ENCODE assay signal across 1 cellular context in the genomic region with DNA sequence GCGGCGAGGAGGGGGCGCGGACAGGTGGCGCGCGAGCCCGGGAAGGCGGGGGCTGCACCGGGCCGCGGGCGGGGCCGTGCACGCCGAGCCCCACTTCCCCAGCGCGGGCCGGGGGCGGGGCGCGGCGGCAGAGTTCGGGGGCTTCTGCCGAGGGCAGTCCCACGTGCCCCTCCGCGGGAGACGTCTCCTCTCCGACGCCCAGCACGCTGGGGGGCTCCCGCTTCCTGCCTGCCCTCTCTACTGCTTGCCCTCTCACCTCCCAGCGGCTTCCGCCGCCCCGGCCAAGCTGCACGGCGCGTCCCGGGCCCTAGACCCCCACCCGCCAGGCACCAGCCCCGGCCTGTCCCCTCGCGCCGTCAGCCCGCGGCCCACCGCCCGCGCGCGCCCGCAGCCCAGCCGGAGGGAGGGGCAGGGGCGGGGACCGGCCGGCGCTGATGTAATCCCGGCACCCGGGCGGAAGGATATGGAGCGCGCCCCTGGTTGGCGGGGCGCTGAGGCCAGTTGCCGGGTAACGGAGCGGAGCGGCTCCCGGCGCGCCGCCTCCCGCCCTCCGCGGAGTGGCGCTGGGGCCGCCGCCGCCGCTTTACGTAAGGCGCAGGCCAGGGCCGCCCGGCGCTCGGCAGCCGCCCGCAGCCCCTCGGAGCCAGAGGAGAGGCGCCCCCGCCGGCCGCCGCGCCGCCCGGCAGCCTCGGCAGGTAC.
A peak's percentile ranks its signal among the peaks of the same experiment; 100 is the strongest.
TF ChIP-seq lines count a peak whose summit lies in the region.

A gene with protein sequence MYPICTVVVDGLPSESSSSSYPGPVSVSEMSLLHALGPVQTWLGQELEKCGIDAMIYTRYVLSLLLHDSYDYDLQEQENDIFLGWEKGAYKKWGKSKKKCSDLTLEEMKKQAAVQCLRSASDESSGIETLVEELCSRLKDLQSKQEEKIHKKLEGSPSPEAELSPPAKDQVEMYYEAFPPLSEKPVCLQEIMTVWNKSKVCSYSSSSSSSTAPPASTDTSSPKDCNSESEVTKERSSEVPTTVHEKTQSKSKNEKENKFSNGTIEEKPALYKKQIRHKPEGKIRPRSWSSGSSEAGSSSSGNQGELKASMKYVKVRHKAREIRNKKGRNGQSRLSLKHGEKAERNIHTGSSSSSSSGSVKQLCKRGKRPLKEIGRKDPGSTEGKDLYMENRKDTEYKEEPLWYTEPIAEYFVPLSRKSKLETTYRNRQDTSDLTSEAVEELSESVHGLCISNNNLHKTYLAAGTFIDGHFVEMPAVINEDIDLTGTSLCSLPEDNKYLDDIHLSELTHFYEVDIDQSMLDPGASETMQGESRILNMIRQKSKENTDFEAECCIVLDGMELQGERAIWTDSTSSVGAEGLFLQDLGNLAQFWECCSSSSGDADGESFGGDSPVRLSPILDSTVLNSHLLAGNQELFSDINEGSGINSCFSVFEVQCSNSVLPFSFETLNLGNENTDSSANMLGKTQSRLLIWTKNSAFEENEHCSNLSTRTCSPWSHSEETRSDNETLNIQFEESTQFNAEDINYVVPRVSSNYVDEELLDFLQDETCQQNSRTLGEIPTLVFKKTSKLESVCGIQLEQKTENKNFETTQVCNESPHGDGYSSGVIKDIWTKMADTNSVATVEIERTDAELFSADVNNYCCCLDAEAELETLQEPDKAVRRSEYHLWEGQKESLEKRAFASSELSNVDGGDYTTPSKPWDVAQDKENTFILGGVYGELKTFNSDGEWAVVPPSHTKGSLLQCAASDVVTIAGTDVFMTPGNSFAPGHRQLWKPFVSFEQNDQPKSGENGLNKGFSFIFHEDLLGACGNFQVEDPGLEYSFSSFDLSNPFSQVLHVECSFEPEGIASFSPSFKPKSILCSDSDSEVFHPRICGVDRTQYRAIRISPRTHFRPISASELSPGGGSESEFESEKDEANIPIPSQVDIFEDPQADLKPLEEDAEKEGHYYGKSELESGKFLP (N-terminal part only) (plus strand): TSS at position 581 of the 699 bp plus-strand sequence. CDS start 41,727 bp downstream, outside the sequence.

TF ChIP-seq in GM23338, 12 proteins besides CTCF, POLR2A, EP300 and RAD21:
- TF ChIP-seq, protein P1, sequence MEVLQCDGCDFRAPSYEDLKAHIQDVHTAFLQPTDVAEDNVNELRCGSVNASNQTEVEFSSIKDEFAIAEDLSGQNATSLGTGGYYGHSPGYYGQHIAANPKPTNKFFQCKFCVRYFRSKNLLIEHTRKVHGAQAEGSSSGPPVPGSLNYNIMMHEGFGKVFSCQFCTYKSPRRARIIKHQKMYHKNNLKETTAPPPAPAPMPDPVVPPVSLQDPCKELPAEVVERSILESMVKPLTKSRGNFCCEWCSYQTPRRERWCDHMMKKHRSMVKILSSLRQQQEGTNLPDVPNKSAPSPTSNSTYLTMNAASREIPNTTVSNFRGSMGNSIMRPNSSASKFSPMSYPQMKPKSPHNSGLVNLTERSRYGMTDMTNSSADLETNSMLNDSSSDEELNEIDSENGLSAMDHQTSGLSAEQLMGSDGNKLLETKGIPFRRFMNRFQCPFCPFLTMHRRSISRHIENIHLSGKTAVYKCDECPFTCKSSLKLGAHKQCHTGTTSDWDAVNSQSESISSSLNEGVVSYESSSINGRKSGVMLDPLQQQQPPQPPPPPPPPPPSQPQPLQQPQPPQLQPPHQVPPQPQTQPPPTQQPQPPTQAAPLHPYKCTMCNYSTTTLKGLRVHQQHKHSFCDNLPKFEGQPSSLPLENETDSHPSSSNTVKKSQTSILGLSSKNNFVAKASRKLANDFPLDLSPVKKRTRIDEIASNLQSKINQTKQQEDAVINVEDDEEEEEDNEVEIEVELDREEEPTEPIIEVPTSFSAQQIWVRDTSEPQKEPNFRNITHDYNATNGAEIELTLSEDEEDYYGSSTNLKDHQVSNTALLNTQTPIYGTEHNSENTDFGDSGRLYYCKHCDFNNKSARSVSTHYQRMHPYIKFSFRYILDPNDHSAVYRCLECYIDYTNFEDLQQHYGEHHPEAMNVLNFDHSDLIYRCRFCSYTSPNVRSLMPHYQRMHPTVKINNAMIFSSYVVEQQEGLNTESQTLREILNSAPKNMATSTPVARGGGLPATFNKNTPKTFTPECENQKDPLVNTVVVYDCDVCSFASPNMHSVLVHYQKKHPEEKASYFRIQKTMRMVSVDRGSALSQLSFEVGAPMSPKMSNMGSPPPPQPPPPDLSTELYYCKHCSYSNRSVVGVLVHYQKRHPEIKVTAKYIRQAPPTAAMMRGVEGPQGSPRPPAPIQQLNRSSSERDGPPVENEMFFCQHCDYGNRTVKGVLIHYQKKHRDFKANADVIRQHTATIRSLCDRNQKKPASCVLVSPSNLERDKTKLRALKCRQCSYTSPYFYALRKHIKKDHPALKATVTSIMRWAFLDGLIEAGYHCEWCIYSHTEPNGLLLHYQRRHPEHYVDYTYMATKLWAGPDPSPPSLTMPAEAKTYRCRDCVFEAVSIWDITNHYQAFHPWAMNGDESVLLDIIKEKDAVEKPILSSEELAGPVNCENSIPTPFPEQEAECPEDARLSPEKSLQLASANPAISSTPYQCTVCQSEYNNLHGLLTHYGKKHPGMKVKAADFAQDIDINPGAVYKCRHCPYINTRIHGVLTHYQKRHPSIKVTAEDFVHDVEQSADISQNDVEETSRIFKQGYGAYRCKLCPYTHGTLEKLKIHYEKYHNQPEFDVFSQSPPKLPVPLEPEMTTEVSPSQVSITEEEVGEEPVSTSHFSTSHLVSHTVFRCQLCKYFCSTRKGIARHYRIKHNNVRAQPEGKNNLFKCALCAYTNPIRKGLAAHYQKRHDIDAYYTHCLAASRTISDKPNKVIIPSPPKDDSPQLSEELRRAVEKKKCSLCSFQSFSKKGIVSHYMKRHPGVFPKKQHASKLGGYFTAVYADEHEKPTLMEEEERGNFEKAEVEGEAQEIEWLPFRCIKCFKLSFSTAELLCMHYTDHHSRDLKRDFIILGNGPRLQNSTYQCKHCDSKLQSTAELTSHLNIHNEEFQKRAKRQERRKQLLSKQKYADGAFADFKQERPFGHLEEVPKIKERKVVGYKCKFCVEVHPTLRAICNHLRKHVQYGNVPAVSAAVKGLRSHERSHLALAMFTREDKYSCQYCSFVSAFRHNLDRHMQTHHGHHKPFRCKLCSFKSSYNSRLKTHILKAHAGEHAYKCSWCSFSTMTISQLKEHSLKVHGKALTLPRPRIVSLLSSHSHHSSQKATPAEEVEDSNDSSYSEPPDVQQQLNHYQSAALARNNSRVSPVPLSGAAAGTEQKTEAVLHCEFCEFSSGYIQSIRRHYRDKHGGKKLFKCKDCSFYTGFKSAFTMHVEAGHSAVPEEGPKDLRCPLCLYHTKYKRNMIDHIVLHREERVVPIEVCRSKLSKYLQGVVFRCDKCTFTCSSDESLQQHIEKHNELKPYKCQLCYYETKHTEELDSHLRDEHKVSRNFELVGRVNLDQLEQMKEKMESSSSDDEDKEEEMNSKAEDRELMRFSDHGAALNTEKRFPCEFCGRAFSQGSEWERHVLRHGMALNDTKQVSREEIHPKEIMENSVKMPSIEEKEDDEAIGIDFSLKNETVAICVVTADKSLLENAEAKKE (CRISPR knock-in tag; IDR thresholded peaks at IDR 0.05) = no peak
- TF ChIP-seq STAT1 (IDR thresholded peaks at IDR 0.05; ENCODE audit: unreplicated experiment) (no peak), POLR2AphosphoS5 (IDR thresholded peaks at IDR 0.05; ENCODE audit: low read depth) (peak; percentile 35; the same call in 1 of the 2 replicates), CREB1 (CRISPR knock-in tag; IDR thresholded peaks at IDR 0.05; ENCODE audit: low read depth) (peak; percentile 68)
- TF ChIP-seq, protein P2, sequence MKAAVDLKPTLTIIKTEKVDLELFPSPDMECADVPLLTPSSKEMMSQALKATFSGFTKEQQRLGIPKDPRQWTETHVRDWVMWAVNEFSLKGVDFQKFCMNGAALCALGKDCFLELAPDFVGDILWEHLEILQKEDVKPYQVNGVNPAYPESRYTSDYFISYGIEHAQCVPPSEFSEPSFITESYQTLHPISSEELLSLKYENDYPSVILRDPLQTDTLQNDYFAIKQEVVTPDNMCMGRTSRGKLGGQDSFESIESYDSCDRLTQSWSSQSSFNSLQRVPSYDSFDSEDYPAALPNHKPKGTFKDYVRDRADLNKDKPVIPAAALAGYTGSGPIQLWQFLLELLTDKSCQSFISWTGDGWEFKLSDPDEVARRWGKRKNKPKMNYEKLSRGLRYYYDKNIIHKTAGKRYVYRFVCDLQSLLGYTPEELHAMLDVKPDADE (IDR thresholded peaks at IDR 0.05) = 0 out of 2 replicates have a peak, but pooled peaks have one; percentile 29
TF ChIP-seq in GM23338: peak in this region for 3.
